In genomic region chr16:5490499-5490898, GRCh38 we compare ENCODE assay signal across 8 cellular contexts.
DNase-seq lines count a peak whose midpoint lies in the region; ATAC-seq, FAIRE-seq and TF ChIP-seq lines count a peak whose summit lies in the region.

No MANE protein-coding gene starts in this region.

- no peak for ATAC-seq in HG03378 (IDR thresholded peaks at IDR 0.05; ENCODE audit: unreplicated experiment)

- no peak for TF ChIP-seq POLR2A in H54 (IDR thresholded peaks at IDR 0.05; ENCODE audit: low read depth, low read length)

- no peak for FAIRE-seq in H54 (lab: Jason Lieb, UNC)

- peak in 2 of 3 experiments; percentile 8 to 33 for DNase-seq in NCI-H1417 (lab: John Stamatoyannopoulos, UW)
- DNase-seq in NCI-H1417 treated with DMSO at 0.1 percent for 48 hours (lab: John Stamatoyannopoulos, UW), result no peak
- DNase-seq in H54 (ENCODE audit: insufficient read length, low spot score), result peak; percentile 51
- DNase-seq in UCSD-AML1 (lab: John Stamatoyannopoulos, UW; ENCODE audit: unreplicated experiment), result peak; percentile 51
- DNase-seq in inferior parietal cortex (ENCODE audit: extremely low spot score), result peak; percentile 75
- DNase-seq in EL, result no peak
- DNase-seq in OCI-M2 (lab: John Stamatoyannopoulos, UW; ENCODE audit: unreplicated experiment), result no peak

Comparison
In these comparisons a context has a peak if more than half of its experiments do, and no peak if none do; other contexts are left out.
1. DNase-seq: peak in NCI-H1417 (2 of 3), H54 (single experiment), UCSD-AML1 (single experiment) and inferior parietal cortex (single experiment); none in NCI-H1417 treated with DMSO at 0.1 percent for 48 hours (single experiment), EL (single experiment) and OCI-M2 (single experiment).